ENCODE assay signal across 20 cellular contexts in genomic region chr6:43490523-43490939, GRCh38. TPM values are rescaled to one million over a fixed set of nuclear protein-coding genes. Genes with fewer than 3 reads are reported as not detected.
DNase-seq lines count a peak whose midpoint lies in the region; ATAC-seq and TF ChIP-seq lines count a peak whose summit lies in the region.
"Had no signal": no experiment of that assay in that cellular context is flagged by ENCODE, and none has a peak within 500 bp of the region (broad histone marks: within the 10 kb centered on the region; RNA-seq: fewer than 3 reads in every experiment).

No MANE protein-coding gene starts in this region.

- DNase-seq in CD14-positive monocyte (ENCODE audit: low spot score): peak; percentile 6
- DNase-seq in left lobe of liver (ENCODE audit: low spot score): peak; percentile 66
- DNase-seq in osteoblast (ENCODE audit: insufficient read length, low spot score, missing footprints): peak; percentile 66
- DNase-seq in GM10248 (ENCODE audit: extremely low spot score): no peak
- DNase-seq: Caco-2; CD4-positive, alpha-beta T cell; GDM1; KG1; NCI-H1417; NCI-H187; NCI-H2107; NCI-H510A; NCI-H774; OCI-M1; SHP77 treated with DMSO at 0.1 percent for 48 hours had no signal

- no peak for ATAC-seq in left lobe of liver
- ATAC-seq in GM19455 (IDR thresholded peaks at IDR 0.05; ENCODE audit: unreplicated experiment): no peak
- no peak for ATAC-seq in HG03025 (IDR thresholded peaks at IDR 0.05; ENCODE audit: low FRiP score, unreplicated experiment)
- ATAC-seq: GM12878 had no signal

- H3K36me3 Mint-ChIP-seq in CD14-positive monocyte: peaks cover 22 to 48% of the 10 kb centered on the region in 2 donors
- peaks cover 3% of the 10 kb centered on the region for H3K36me3 Mint-ChIP-seq in brain

- H3K27ac Mint-ChIP-seq in CD14-positive monocyte (peak overlapping the region in 1 of 7 donors; percentile 48), brain (peak overlapping the region in 4 of 5 experiments; percentile 71 to 99 (median 94))
- H3K27ac Mint-ChIP-seq: B cell; CD4-positive, alpha-beta T cell had no signal

- H3K4me2 ChIP-seq in osteoblast (ENCODE audit: insufficient read depth, low read length): no peak overlapping the region

- no peaks in the 10 kb centered on the region for H3K27me3 ChIP-seq in osteoblast (ENCODE audit: insufficient read depth, low read length)

- peaks cover 47% of the 10 kb centered on the region for H4K20me1 ChIP-seq in osteoblast (ENCODE audit: insufficient read depth, low read length)

- POLR2A ChIA-PET in GM10248 (lab: Yijun Ruan, JAX): no interaction called here

- no peaks in the 10 kb centered on the region for H3K9me3 ChIP-seq in osteoblast (ENCODE audit: low read depth, low read length)
- H3K9me3 ChIP-seq: Caco-2 had no signal

- TF ChIP-seq CTCF in CD14-positive monocyte (IDR thresholded peaks at IDR 0.05) (no peak), brain (conservative IDR thresholded peaks at IDR 0.05) (no peak), osteoblast (IDR thresholded peaks at IDR 0.05; ENCODE audit: extremely low read depth, low read depth, low read length) (no peak), GM10248 (IDR thresholded peaks at IDR 0.05; ENCODE audit: control extremely low read depth, extremely low read depth, low read depth, missing control alignments) (no peak)

- CTCF ChIA-PET in GM10248 (lab: Yijun Ruan, JAX): interaction anchor here (1.2 to 11.7 kb wide), 4 partner anchors 11 to 37 kb away, joined by 4 to 125 read pairs (median 10); partner anchors contain the start of gene LRRC73

- H3K36me3 ChIP-seq in osteoblast (ENCODE audit: insufficient read depth, low read length): no peaks in the 10 kb centered on the region

- H3K79me2 ChIP-seq in osteoblast (ENCODE audit: insufficient read depth, low read length): peaks cover 50% of the 10 kb centered on the region

- no peak overlapping the region for H3K4me3 ChIP-seq in osteoblast (ENCODE audit: insufficient read depth, low read length)
- H3K4me3 ChIP-seq: GM12878 had no signal

- intact Hi-C loops in CD14-positive monocyte (cut with micrococcal nuclease): no loop called here

- H3K27ac ChIP-seq in osteoblast (ENCODE audit: low read depth, low read length): no peak overlapping the region

- H3K9me3 Mint-ChIP-seq in CD14-positive monocyte (no peaks in the 10 kb centered on the region), brain (no peaks in the 10 kb centered on the region)
- H3K9me3 Mint-ChIP-seq: CD4-positive, alpha-beta T cell had no signal

- peaks cover 42% of the 10 kb centered on the region for H3K4me1 ChIP-seq in osteoblast (ENCODE audit: insufficient read depth, low read length)

- H3K4me1 Mint-ChIP-seq in CD14-positive monocyte (peaks cover 8% of the 10 kb centered on the region), brain (peaks cover 34% of the 10 kb centered on the region)

- no peak overlapping the region for H2AFZ ChIP-seq in osteoblast (ENCODE audit: low read length)

- H3K4me3 Mint-ChIP-seq in CD14-positive monocyte (no peak overlapping the region), brain (peak overlapping the region in 1 of 5 experiments; percentile 20)
- H3K4me3 Mint-ChIP-seq: B cell; CD4-positive, alpha-beta T cell had no signal

- H3K27me3 Mint-ChIP-seq in CD14-positive monocyte (ENCODE audit: low read depth in 3 of 3) (peaks cover 0 to under 1% (median 0%) of the 10 kb centered on the region in 3 donors), brain (no peaks in the 10 kb centered on the region)
- H3K27me3 Mint-ChIP-seq: B cell; CD4-positive, alpha-beta T cell had no signal

RNA-seq across cellular contexts. Expression of gene TJAP1, which starts 13.2 kb away (rescaled TPM):
- 1 to 10 TPM; 3.2 TPM for polyA plus RNA-seq in CD14-positive monocyte
- polyA plus RNA-seq in brain (ENCODE audit: insufficient read depth, low read depth, low replicate concordance): 29.1 TPM
- total RNA-seq in left lobe of liver: 14.0 TPM
- total RNA-seq in osteoblast: 14.5 and 16.2 TPM in 2 replicates

RNA-seq across cellular contexts. Expression of gene LRRC73, which starts 19.6 kb away (rescaled TPM):
- polyA plus RNA-seq in CD14-positive monocyte (not detected), brain (ENCODE audit: insufficient read depth, low read depth, low replicate concordance) (6.2 TPM)
- total RNA-seq in left lobe of liver (0.40 TPM), osteoblast (0.36 and 0.59 TPM in 2 replicates)
- polyA plus RNA-seq: GM12878 had no signal

RNA-seq across cellular contexts. Expression of gene YIPF3, which starts 26.2 kb away (rescaled TPM):
- polyA plus RNA-seq in CD14-positive monocyte: 100 to 1,000 TPM; 112 to 123 TPM
- polyA plus RNA-seq in brain (ENCODE audit: insufficient read depth, low read depth, low replicate concordance): 279 TPM
- total RNA-seq in left lobe of liver: 67.9 TPM
- 98.8 and 126 TPM in 2 replicates for total RNA-seq in osteoblast

RNA-seq across cellular contexts. Expression of gene POLR1C, which starts 26.4 kb away (rescaled TPM):
- polyA plus RNA-seq in CD14-positive monocyte: 1 to 10 TPM; 4.5 to 6.1 TPM
- 29.6 TPM for polyA plus RNA-seq in brain (ENCODE audit: insufficient read depth, low read depth, low replicate concordance)
- 13.3 TPM for total RNA-seq in left lobe of liver
- 28.6 and 29.5 TPM in 2 replicates for total RNA-seq in osteoblast

RNA-seq across cellular contexts. Expression of gene DLK2, which starts 35.2 kb away (rescaled TPM):
- polyA plus RNA-seq in CD14-positive monocyte: not detected
- polyA plus RNA-seq in brain (ENCODE audit: insufficient read depth, low read depth, low replicate concordance): 1.9 TPM
- not detected for total RNA-seq in left lobe of liver
- 0.29 TPM in 1 of 2 replicates, not detected in the other for total RNA-seq in osteoblast
- total RNA-seq: B cell had no signal
